Comparison of ENCODE assay signal across 13 cellular contexts in the genomic region with DNA sequence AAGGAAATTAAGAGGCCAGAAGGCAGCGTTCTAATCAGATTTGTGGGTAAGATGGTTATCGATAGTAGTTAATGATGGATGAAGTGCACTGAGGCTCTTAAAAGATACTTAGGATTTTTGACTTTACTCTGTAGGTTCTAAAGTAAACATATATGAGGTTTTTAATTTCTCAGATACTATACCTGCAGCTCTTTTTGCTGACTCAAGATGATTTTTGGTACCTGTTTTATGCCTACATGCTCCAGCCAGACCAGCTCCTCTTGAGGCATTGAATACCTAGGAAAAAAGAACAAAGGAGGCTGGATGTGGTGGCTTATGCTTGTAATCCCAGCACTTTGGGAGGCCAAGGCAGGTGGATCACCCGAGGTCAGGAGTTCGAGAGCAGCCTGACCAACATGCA.
DNase-seq lines count a peak whose midpoint lies in the region; ATAC-seq and TF ChIP-seq lines count a peak whose summit lies in the region.
"Had no signal": no experiment of that assay in that cellular context is flagged by ENCODE, and none has a peak within 500 bp of the region (broad histone marks: within the 10 kb centered on the region; RNA-seq: fewer than 3 reads in every experiment).

No MANE protein-coding gene starts in this region.

- WGBS in prostate gland = 51% methylated on average over 4 of the region's 4 CpGs

- CTCF ChIA-PET in CD8-positive, alpha-beta memory T cell (lab: Charles Lee) = interaction anchor here (1.1 kb wide), 1 partner anchor 12 kb away, joined by 3 read pairs; no protein-coding TSS in a partner anchor

- H3K27me3 Mint-ChIP-seq in activated CD4-positive, alpha-beta T cell treated with anti-CD3 and anti-CD28 coated beads, Interleukin-2, amount 10 ng/mL, durations not matched to agents 24 days and 14 days = no peaks in the 10 kb centered on the region
- no peaks in the 10 kb centered on the region for H3K27me3 Mint-ChIP-seq in activated naive CD8-positive, alpha-beta T cell treated with anti-CD3 and anti-CD28 coated beads, Interleukin-2, amount 50 U/mL, for 24 hours
- no peaks in the 10 kb centered on the region for H3K27me3 Mint-ChIP-seq in CD8-positive, alpha-beta memory T cell
- H3K27me3 Mint-ChIP-seq: B cell had no signal

- TF ChIP-seq POLR2A in prostate gland (IDR thresholded peaks at IDR 0.05) = no peak

- H3K27ac Mint-ChIP-seq in activated CD4-positive, alpha-beta T cell treated with anti-CD3 and anti-CD28 coated beads, Interleukin-2, amount 10 ng/mL, durations not matched to agents 24 days and 14 days = no peak overlapping the region
- H3K27ac Mint-ChIP-seq in activated naive CD8-positive, alpha-beta T cell treated with anti-CD3 and anti-CD28 coated beads, Interleukin-2, amount 50 U/mL, for 24 hours = no peak overlapping the region
- H3K27ac Mint-ChIP-seq in CD8-positive, alpha-beta memory T cell = no peak overlapping the region
- H3K27ac Mint-ChIP-seq: B cell; CD8-positive, alpha-beta T cell; GM23338 had no signal

- ATAC-seq in activated naive CD8-positive, alpha-beta T cell treated with anti-CD3 and anti-CD28 coated beads, Interleukin-2, amount 50 U/mL, for 24 hours = no peak
- ATAC-seq in GM18858 (IDR thresholded peaks at IDR 0.05; ENCODE audit: unreplicated experiment) = no peak
- ATAC-seq: CD8-positive, alpha-beta T cell; GM23338 had no signal

- POLR2A ChIA-PET in CD8-positive, alpha-beta memory T cell (lab: Charles Lee) = no interaction called here

- no peaks in the 10 kb centered on the region for H3K27me3 ChIP-seq in prostate gland (replicated peaks; ENCODE audit: insufficient read depth)
- H3K27me3 ChIP-seq in CD8-positive, alpha-beta memory T cell (ENCODE audit: insufficient read depth, low read length, poor library complexity, severe bottlenecking) = no peaks in the 10 kb centered on the region
- H3K27me3 ChIP-seq: BLaER1 treated with 17β-estradiol and CSF1 and Interleukin-3, amounts not matched to agents 10 nM and 100 nM had no signal

- no peak overlapping the region for H3K4me3 Mint-ChIP-seq in activated CD4-positive, alpha-beta T cell treated with anti-CD3 and anti-CD28 coated beads, Interleukin-2, amount 10 ng/mL, durations not matched to agents 24 days and 14 days
- no peak overlapping the region for H3K4me3 Mint-ChIP-seq in activated naive CD8-positive, alpha-beta T cell treated with anti-CD3 and anti-CD28 coated beads, Interleukin-2, amount 50 U/mL, for 24 hours
- no peak overlapping the region for H3K4me3 Mint-ChIP-seq in CD8-positive, alpha-beta memory T cell
- H3K4me3 Mint-ChIP-seq: B cell; CD8-positive, alpha-beta T cell; GM23338 had no signal

- peaks cover 28% of the 10 kb centered on the region for H3K36me3 Mint-ChIP-seq in activated CD4-positive, alpha-beta T cell treated with anti-CD3 and anti-CD28 coated beads, Interleukin-2, amount 10 ng/mL, durations not matched to agents 24 days and 14 days (ENCODE audit: low read depth)
- H3K36me3 Mint-ChIP-seq in activated naive CD8-positive, alpha-beta T cell treated with anti-CD3 and anti-CD28 coated beads, Interleukin-2, amount 50 U/mL, for 24 hours (ENCODE audit: low read depth) = peaks cover 43% of the 10 kb centered on the region
- H3K36me3 Mint-ChIP-seq in CD8-positive, alpha-beta memory T cell = peaks cover 20 to 51% (median 47%) of the 10 kb centered on the region in 3 donors

- H3K4me1 Mint-ChIP-seq in activated CD4-positive, alpha-beta T cell treated with anti-CD3 and anti-CD28 coated beads, Interleukin-2, amount 10 ng/mL, durations not matched to agents 24 days and 14 days = no peaks in the 10 kb centered on the region
- H3K4me1 Mint-ChIP-seq in activated naive CD8-positive, alpha-beta T cell treated with anti-CD3 and anti-CD28 coated beads, Interleukin-2, amount 50 U/mL, for 24 hours = no peaks in the 10 kb centered on the region
- no peaks in the 10 kb centered on the region for H3K4me1 Mint-ChIP-seq in CD8-positive, alpha-beta memory T cell
- H3K4me1 Mint-ChIP-seq: B cell, GM23338 had no signal

- intact Hi-C loops in activated CD4-positive, alpha-beta T cell treated with anti-CD3 and anti-CD28 coated beads, Interleukin-2, amount 10 ng/mL, durations not matched to agents 24 days and 14 days (cut with micrococcal nuclease) = loop anchor here (10.0 kb wide), 1 partner anchor 304 kb away; no protein-coding TSS in a partner anchor
- intact Hi-C loops in prostate gland (cut with DNase I) = no loop called here

- peaks cover 6% of the 10 kb centered on the region for H3K4me1 ChIP-seq in prostate gland (replicated peaks)
- H3K4me1 ChIP-seq in CD8-positive, alpha-beta memory T cell (ENCODE audit: insufficient read depth, low read length) = no peaks in the 10 kb centered on the region
- H3K4me1 ChIP-seq: BLaER1 treated with 17β-estradiol and CSF1 and Interleukin-3, amounts not matched to agents 10 nM and 100 nM had no signal

- DNase-seq in activated CD4-positive, alpha-beta T cell treated with anti-CD3 and anti-CD28 coated beads, Interleukin-2, amount 10 ng/mL, durations not matched to agents 24 days and 14 days = peak; percentile 15
- no peak for DNase-seq in activated CD4-positive, alpha-beta T cell treated with anti-CD3 and anti-CD28 coated beads for 1 hour
- DNase-seq in NCI-H82 treated with DMSO at 0.1 percent for 48 hours (lab: John Stamatoyannopoulos, UW; ENCODE audit: unreplicated experiment) (peak; percentile 88), prostate gland (ENCODE audit: low spot score) (no peak)
- DNase-seq in activated naive CD8-positive, alpha-beta T cell treated with anti-CD3 and anti-CD28 coated beads, Interleukin-2, amount 50 U/mL, for 24 hours = no peak
- no peak for DNase-seq in CD8-positive, alpha-beta memory T cell
- DNase-seq: CD8-positive, alpha-beta T cell; COR-L47 had no signal

- peak overlapping the region; percentile 55 to 57 for H3K27ac ChIP-seq in prostate gland
- no peak overlapping the region for H3K27ac ChIP-seq in CD8-positive, alpha-beta memory T cell (ENCODE audit: low read depth, low read length)
- H3K27ac ChIP-seq: 22Rv1; BLaER1 treated with 17β-estradiol and CSF1 and Interleukin-3, amounts not matched to agents 10 nM and 100 nM had no signal

- peaks cover 15% of the 10 kb centered on the region for H3K9me3 Mint-ChIP-seq in activated CD4-positive, alpha-beta T cell treated with anti-CD3 and anti-CD28 coated beads, Interleukin-2, amount 10 ng/mL, durations not matched to agents 24 days and 14 days
- peaks cover 20% of the 10 kb centered on the region for H3K9me3 Mint-ChIP-seq in activated naive CD8-positive, alpha-beta T cell treated with anti-CD3 and anti-CD28 coated beads, Interleukin-2, amount 50 U/mL, for 24 hours
- H3K9me3 Mint-ChIP-seq in CD8-positive, alpha-beta memory T cell = peaks cover 10 to 20% (median 15%) of the 10 kb centered on the region in 5 donors

- H3K9me3 ChIP-seq in prostate gland = no peaks in the 10 kb centered on the region
- H3K9me3 ChIP-seq in CD8-positive, alpha-beta memory T cell (ENCODE audit: low read length) = peaks cover 5% of the 10 kb centered on the region

- TF ChIP-seq CTCF in prostate gland (IDR thresholded peaks at IDR 0.05) = no peak

- no peak overlapping the region for H3K4me3 ChIP-seq in prostate gland
- H3K4me3 ChIP-seq in CD8-positive, alpha-beta memory T cell (ENCODE audit: low read length) = no peak overlapping the region
- H3K4me3 ChIP-seq: BLaER1 treated with 17β-estradiol and CSF1 and Interleukin-3, amounts not matched to agents 10 nM and 100 nM; GM23338 had no signal

- H3K36me3 ChIP-seq in prostate gland = no peaks in the 10 kb centered on the region
- H3K36me3 ChIP-seq in CD8-positive, alpha-beta memory T cell (ENCODE audit: insufficient read depth, low read length) = no peaks in the 10 kb centered on the region

Comparison
In these comparisons a context has a peak if more than half of its experiments do, and no peak if none do; other contexts are left out.
1. DNase-seq: peak in activated CD4-positive, alpha-beta T cell treated with anti-CD3 and anti-CD28 coated beads, Interleukin-2, amount 10 ng/mL, durations not matched to agents 24 days and 14 days (single experiment) and NCI-H82 treated with DMSO at 0.1 percent for 48 hours (single experiment); none in activated CD4-positive, alpha-beta T cell treated with anti-CD3 and anti-CD28 coated beads for 1 hour (single experiment), prostate gland (single experiment), activated naive CD8-positive, alpha-beta T cell treated with anti-CD3 and anti-CD28 coated beads, Interleukin-2, amount 50 U/mL, for 24 hours (single experiment) and CD8-positive, alpha-beta memory T cell (0 of 5).